11 cellular contexts compared by ENCODE assay signal in the genomic region with DNA sequence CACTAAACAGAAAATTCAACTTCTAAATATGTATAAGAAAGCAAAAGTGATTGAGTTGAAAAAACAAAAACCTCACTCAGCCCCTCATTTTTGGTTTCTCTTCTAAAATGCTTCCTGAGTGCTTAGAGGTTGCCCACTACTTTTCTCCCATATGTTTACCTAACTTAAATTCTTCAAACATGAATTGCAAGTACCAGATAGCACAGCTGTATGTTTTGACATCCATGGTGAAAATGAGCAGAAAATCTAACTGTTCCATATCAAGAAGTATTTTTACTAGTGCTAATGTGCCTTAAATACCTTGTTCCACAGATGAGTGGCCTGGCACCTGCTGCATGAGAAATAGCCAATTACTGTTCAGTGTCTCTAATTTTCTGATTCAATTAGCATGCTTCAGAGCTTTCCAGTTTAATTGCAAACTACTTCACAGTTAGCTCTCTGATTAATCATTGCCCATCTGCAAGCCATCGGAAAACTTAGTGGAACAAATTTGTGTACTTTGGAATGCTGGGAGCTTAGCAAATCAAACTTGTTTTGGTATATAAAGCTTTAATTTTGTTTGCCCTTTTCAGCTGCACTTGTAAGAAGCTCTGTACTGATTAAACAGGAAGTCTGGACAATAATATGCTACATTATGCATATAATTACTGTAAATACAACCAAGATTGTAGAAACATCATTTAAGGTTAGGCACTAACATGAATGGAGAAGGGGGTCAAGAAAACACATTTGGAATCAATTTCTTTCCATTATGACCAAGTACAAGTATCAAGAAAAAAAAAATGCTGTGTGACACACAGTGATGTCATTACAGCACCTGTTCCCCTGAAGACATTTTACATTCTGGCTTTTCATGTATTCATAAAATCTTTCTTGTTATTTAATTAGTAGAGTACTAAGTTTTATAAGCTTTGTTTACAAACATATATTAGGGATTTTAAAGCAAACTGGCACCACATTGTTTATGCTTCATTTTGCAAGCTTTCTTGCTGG.
A peak's percentile ranks its signal among the peaks of the same experiment; 100 is the strongest.
DNase-seq lines count a peak whose midpoint lies in the region; ATAC-seq, FAIRE-seq and TF ChIP-seq lines count a peak whose summit lies in the region.
"Had no signal": no experiment of that assay in that cellular context is flagged by ENCODE, and none has a peak within 500 bp of the region (broad histone marks: within the 10 kb centered on the region; RNA-seq: fewer than 3 reads in every experiment).

No MANE protein-coding gene starts in this region.

- H3K9me2 ChIP-seq in Karpas-422 (replicated peaks; ENCODE audit: insufficient read depth, low read length) = no peaks in the 10 kb centered on the region

- H3K9ac ChIP-seq in Karpas-422 (ENCODE audit: low read length) = no peak overlapping the region

- H3K27me3 ChIP-seq in Karpas-422 (ENCODE audit: low read length) = no peaks in the 10 kb centered on the region

- no peaks in the 10 kb centered on the region for H3K9me3 ChIP-seq in Karpas-422 (ENCODE audit: low read length)
- H3K9me3 ChIP-seq: Caco-2 had no signal

- no peaks in the 10 kb centered on the region for H3K9me3 Mint-ChIP-seq in activated T-cell treated with anti-CD3 and anti-CD28 coated beads, Interleukin-2, amount 50 U/mL, for 4 hours

- H4K20me1 ChIP-seq in Karpas-422 (ENCODE audit: insufficient read depth, low read depth, low read length) = no peaks in the 10 kb centered on the region

- DNase-seq in GM18507 (ENCODE audit: extremely low spot score, insufficient read length, low read depth) = no peak
- DNase-seq in Karpas-422 = no peak
- DNase-seq in GM13976 (ENCODE audit: low spot score) = no peak
- DNase-seq in activated T-cell treated with anti-CD3 and anti-CD28 coated beads, Interleukin-2, amount 50 U/mL, for 4 hours = no peak
- DNase-seq in GM19238 (ENCODE audit: insufficient read length, low spot score) = no peak
- DNase-seq: activated naive CD4-positive, alpha-beta T cell treated with anti-CD3 and anti-CD28 coated beads, Interleukin-2, amount 50 U/mL, for 16 hours; Caco-2 had no signal

- peaks cover 11% of the 10 kb centered on the region for H3K36me3 Mint-ChIP-seq in activated T-cell treated with anti-CD3 and anti-CD28 coated beads, Interleukin-2, amount 50 U/mL, for 4 hours (ENCODE audit: insufficient read depth)

- peak; percentile 55 for ATAC-seq in GM21529 (IDR thresholded peaks at IDR 0.05; ENCODE audit: unreplicated experiment)
- ATAC-seq in HG03439 (IDR thresholded peaks at IDR 0.05; ENCODE audit: unreplicated experiment) = peak; percentile 47
- ATAC-seq in activated T-cell treated with anti-CD3 and anti-CD28 coated beads, Interleukin-2, amount 50 U/mL, for 4 hours = no peak

- H3K4me3 Mint-ChIP-seq in activated T-cell treated with anti-CD3 and anti-CD28 coated beads, Interleukin-2, amount 50 U/mL, for 4 hours = no peak overlapping the region

- peak overlapping the region; percentile 81 for H3K27ac ChIP-seq in VCaP
- no peak overlapping the region for H3K27ac ChIP-seq in Karpas-422 (ENCODE audit: low read length)

- no peaks in the 10 kb centered on the region for H3K79me2 ChIP-seq in Karpas-422 (ENCODE audit: low read length)

- H2AFZ ChIP-seq in Karpas-422 (ENCODE audit: low read length) = no peak overlapping the region

- H3K4me3 ChIP-seq in Karpas-422 (ENCODE audit: low read length) = no peak overlapping the region

- FAIRE-seq in GM18507 (lab: Jason Lieb, UNC) = peak; percentile 74
- FAIRE-seq: H1 had no signal

- H3K4me1 Mint-ChIP-seq in activated T-cell treated with anti-CD3 and anti-CD28 coated beads, Interleukin-2, amount 50 U/mL, for 4 hours (ENCODE audit: low read depth) = no peaks in the 10 kb centered on the region

- H3K36me3 ChIP-seq in Karpas-422 (ENCODE audit: insufficient read depth, low read length) = no peaks in the 10 kb centered on the region

- no peaks in the 10 kb centered on the region for H3K4me1 ChIP-seq in Karpas-422 (ENCODE audit: low read length)

- H3K27me3 Mint-ChIP-seq in activated T-cell treated with anti-CD3 and anti-CD28 coated beads, Interleukin-2, amount 50 U/mL, for 4 hours (ENCODE audit: low read depth) = no peaks in the 10 kb centered on the region

- no peak overlapping the region for H3K4me2 ChIP-seq in Karpas-422 (ENCODE audit: low read depth, low read length, poor library complexity, severe bottlenecking)

- in situ Hi-C loops in GM13976 (cut with MboI; ENCODE audit: low sequenced_read_pairs, unreplicated experiment) = no loop called here

- TF ChIP-seq CTCF in VCaP (conservative IDR thresholded peaks at IDR 0.05) (no peak), GM13976 (IDR thresholded peaks at IDR 0.05; ENCODE audit: borderline replicate concordance, control extremely low read depth, extremely low read depth, insufficient read depth, missing control alignments) (no peak)

Comparison
In these comparisons a context has a peak if more than half of its experiments do, and no peak if none do; other contexts are left out.
1. ATAC-seq: peak in GM21529 (single experiment) and HG03439 (single experiment); none in activated T-cell treated with anti-CD3 and anti-CD28 coated beads, Interleukin-2, amount 50 U/mL, for 4 hours (0 of 2).